8 cellular contexts compared by ENCODE assay signal in the genomic region with DNA sequence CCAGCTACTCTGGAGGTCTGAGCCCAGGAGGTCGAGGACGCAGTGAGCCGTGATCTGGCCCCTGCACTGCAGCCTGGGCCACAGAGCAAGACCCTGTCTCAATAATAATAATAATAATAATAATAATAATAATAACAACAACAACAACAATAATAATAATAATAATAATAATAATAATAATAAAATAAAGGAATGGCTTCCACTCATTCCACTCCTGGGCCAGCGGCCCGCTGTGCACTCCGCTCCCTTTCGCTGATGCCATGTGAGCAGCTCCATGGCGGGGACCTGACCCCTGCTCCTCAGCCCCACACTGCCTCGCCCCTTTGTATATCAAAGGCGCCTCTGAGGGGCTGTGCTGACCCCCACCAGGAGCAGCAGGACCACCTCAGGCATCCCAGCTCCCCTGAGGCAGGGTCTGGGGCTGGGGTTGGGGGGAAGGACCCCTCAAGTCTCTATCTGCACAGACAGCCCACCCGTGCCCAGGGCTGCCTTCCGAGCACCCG. TPM values are rescaled to one million over a fixed set of nuclear protein-coding genes. Genes with fewer than 3 reads are reported as not detected.
DNase-seq lines count a peak whose midpoint lies in the region; ATAC-seq and TF ChIP-seq lines count a peak whose summit lies in the region.

No MANE protein-coding gene starts in this region.

- peak overlapping the region; percentile 68 to 69 for H3K9ac ChIP-seq in mucosa of rectum (ENCODE audit: low read depth in 1 of 2, low read length in 2 of 2)

- DNase-seq in heart left ventricle (peak in 1 of 5 donors; percentile 56), left cardiac atrium (no peak), adrenal gland (no peak), type B pancreatic cell (ENCODE audit: extremely low spot score, unreplicated experiment) (no peak), COLO668 (lab: John Stamatoyannopoulos, UW; ENCODE audit: unreplicated experiment) (no peak), AG08395 (ENCODE audit: low spot score) (no peak), mucosa of descending colon (no peak)

- H3K9me3 ChIP-seq in heart left ventricle (no peaks in the 10 kb centered on the region), adrenal gland (replicated peaks in 1 of 3) (no peaks in the 10 kb centered on the region), mucosa of rectum (ENCODE audit: control insufficient read depth in 2 of 2, low read length in 2 of 2) (no peaks in the 10 kb centered on the region), mucosa of descending colon (no peaks in the 10 kb centered on the region)

- H3K27me3 ChIP-seq in heart left ventricle (no peaks in the 10 kb centered on the region), adrenal gland (no peaks in the 10 kb centered on the region), mucosa of rectum (ENCODE audit: control insufficient read depth in 2 of 2, insufficient read depth in 2 of 2, low read length in 2 of 2) (no peaks in the 10 kb centered on the region)

- H3K36me3 ChIP-seq in heart left ventricle: no peaks in the 10 kb centered on the region
- no peaks in the 10 kb centered on the region for H3K36me3 ChIP-seq in adrenal gland (replicated peaks in 1 of 2)
- peaks cover 0 to 2% of the 10 kb centered on the region in 2 donors for H3K36me3 ChIP-seq in mucosa of rectum (ENCODE audit: control insufficient read depth in 2 of 2, insufficient read depth in 2 of 2, low read length in 2 of 2)
- H3K36me3 ChIP-seq in mucosa of descending colon (ENCODE audit: low read depth): no peaks in the 10 kb centered on the region

- H3K4me3 ChIP-seq in heart left ventricle: peak overlapping the region in 9 of 12 donors; percentile 30 to 56 (median 44)
- H3K4me3 ChIP-seq in adrenal gland: peak overlapping the region in 1 of 4 donors; percentile 36
- peak overlapping the region; percentile 55 to 64 for H3K4me3 ChIP-seq in mucosa of rectum (ENCODE audit: low read length in 2 of 2)
- no peak overlapping the region for H3K4me3 ChIP-seq in mucosa of descending colon

- H3K4me1 ChIP-seq in heart left ventricle: peaks cover 7 to 78% (median 53%) of the 10 kb centered on the region in 12 donors
- H3K4me1 ChIP-seq in adrenal gland (replicated peaks in 1 of 2): peaks cover 42 to 63% of the 10 kb centered on the region in 2 donors
- peaks cover 58 to 73% of the 10 kb centered on the region in 2 donors for H3K4me1 ChIP-seq in mucosa of rectum (ENCODE audit: control insufficient read depth in 2 of 2, insufficient read depth in 2 of 2, low read length in 2 of 2)
- H3K4me1 ChIP-seq in mucosa of descending colon (ENCODE audit: low read depth): peaks cover 77% of the 10 kb centered on the region

- H3K27ac Mint-ChIP-seq in type B pancreatic cell: peak overlapping the region; percentile 96

- TF ChIP-seq CTCF in heart left ventricle (IDR thresholded peaks at IDR 0.05): no peak
- TF ChIP-seq CTCF in adrenal gland (IDR thresholded peaks at IDR 0.05): no peak
- TF ChIP-seq CTCF in type B pancreatic cell (conservative IDR thresholded peaks at IDR 0.05): no peak
- no peak for TF ChIP-seq CTCF in mucosa of descending colon (IDR thresholded peaks at IDR 0.05)

- H3K27me3 Mint-ChIP-seq in type B pancreatic cell: no peaks in the 10 kb centered on the region

- H3K4me1 Mint-ChIP-seq in type B pancreatic cell (ENCODE audit: unreplicated experiment): peaks cover 25% of the 10 kb centered on the region

- intact Hi-C loops in heart left ventricle (cut with DNase I) (loop anchor here in 8 of 10 donors (1.0 to 10.0 kb wide), 6 partner anchors 40 to 111 kb away; a partner anchor contains a TSS), left cardiac atrium (cut with DNase I) (loop anchor here in 1 of 2 donors (2.0 to 10.0 kb wide), 2 partner anchors 39 to 99 kb away; no protein-coding TSS in a partner anchor), adrenal gland (cut with DNase I) (loop anchor here (2.0 to 10.0 kb wide), 3 partner anchors 33 to 99 kb away; no protein-coding TSS in a partner anchor), mucosa of descending colon (cut with DNase I, micrococcal nuclease) (loop anchor here (1.0 to 10.0 kb wide), 2 partner anchors 40 to 109 kb away; a partner anchor contains a TSS)

- no peaks in the 10 kb centered on the region for H3K36me3 Mint-ChIP-seq in type B pancreatic cell

- H3K9me3 Mint-ChIP-seq in type B pancreatic cell: no peaks in the 10 kb centered on the region

- peak overlapping the region in 10 of 12 donors; percentile 2 to 79 (median 28) for H3K27ac ChIP-seq in heart left ventricle
- peak overlapping the region in 3 of 5 donors; percentile 67 to 77 (median 69) for H3K27ac ChIP-seq in adrenal gland
- peak overlapping the region; percentile 70 to 92 for H3K27ac ChIP-seq in mucosa of rectum (ENCODE audit: low read depth in 2 of 2, low read length in 2 of 2)

- ATAC-seq in heart left ventricle: no peak
- no peak for ATAC-seq in left cardiac atrium
- ATAC-seq in mucosa of descending colon: no peak

- H3K4me3 Mint-ChIP-seq in type B pancreatic cell: peak overlapping the region; percentile 81

- TF ChIP-seq POLR2A in heart left ventricle (IDR thresholded peaks at IDR 0.05) (no peak), adrenal gland (IDR thresholded peaks at IDR 0.05) (peak in 1 of 2 donors; percentile 6)

- WGBS in heart left ventricle, 4 donors: 86 to 94% (median 90%) methylated on average over 9 to 13 of the region's 13 CpGs
- 80 to 90% (median 80%) methylated on average over 10 to 13 of the region's 13 CpGs for WGBS in adrenal gland, 4 donors

RNA-seq across cellular contexts. Expression of a gene that starts 20.0 kb away (rescaled TPM):
- total RNA-seq in heart left ventricle: 10 to 100 TPM in 2 of 9 donors, 1 to 10 TPM in 7; 4.6 to 22.5 (median 7.1) TPM
- 1 to 10 TPM; 5.4 to 7.0 TPM for polyA plus RNA-seq in heart left ventricle
- total RNA-seq in left cardiac atrium: 10 to 100 TPM; 10.8 to 12.8 TPM
- 10 to 100 TPM; 14.9 to 67.5 (median 39.7) TPM for total RNA-seq in adrenal gland
- polyA plus RNA-seq in adrenal gland: 10 to 100 TPM in 2 of 3 donors, 1 to 10 TPM in 1; 6.7 to 29.0 (median 18.9) TPM
- 21.0 and 54.9 TPM in 2 replicates for total RNA-seq in type B pancreatic cell (ENCODE audit: low replicate concordance)
- 10 to 100 TPM in 1 of 3 donors, 1 to 10 TPM in 2; 4.3 to 14.0 (median 8.6) TPM for total RNA-seq in mucosa of descending colon

RNA-seq across cellular contexts. Expression of a gene that starts 22.6 kb away (rescaled TPM):
- 10 to 100 TPM; 17.8 to 70.1 (median 26.6) TPM for total RNA-seq in heart left ventricle
- 10 to 100 TPM; 18.3 to 24.8 TPM for polyA plus RNA-seq in heart left ventricle
- total RNA-seq in left cardiac atrium: 10 to 100 TPM; 27.0 to 29.3 TPM
- total RNA-seq in adrenal gland: 100 to 1,000 TPM in 1 of 8 donors, 10 to 100 TPM in 7; 38.9 to 104 (median 67.5) TPM
- polyA plus RNA-seq in adrenal gland: 100 to 1,000 TPM in 1 of 3 donors, 10 to 100 TPM in 2; 21.3 to 170 (median 97.8) TPM
- 64.8 and 86.3 TPM in 2 replicates for total RNA-seq in type B pancreatic cell (ENCODE audit: low replicate concordance)
- total RNA-seq in mucosa of descending colon: 10 to 100 TPM; 38.3 to 59.4 (median 44.2) TPM

Comparison
In these comparisons a context has a peak if more than half of its experiments do, and no peak if none do; other contexts are left out.
1. H3K27ac ChIP-seq: peak in every context shown above with its lines; median percentile 81 in mucosa of rectum; 69 in adrenal gland; 28 in heart left ventricle.